ENCODE assay signal across 23 cellular contexts in the genomic region with DNA sequence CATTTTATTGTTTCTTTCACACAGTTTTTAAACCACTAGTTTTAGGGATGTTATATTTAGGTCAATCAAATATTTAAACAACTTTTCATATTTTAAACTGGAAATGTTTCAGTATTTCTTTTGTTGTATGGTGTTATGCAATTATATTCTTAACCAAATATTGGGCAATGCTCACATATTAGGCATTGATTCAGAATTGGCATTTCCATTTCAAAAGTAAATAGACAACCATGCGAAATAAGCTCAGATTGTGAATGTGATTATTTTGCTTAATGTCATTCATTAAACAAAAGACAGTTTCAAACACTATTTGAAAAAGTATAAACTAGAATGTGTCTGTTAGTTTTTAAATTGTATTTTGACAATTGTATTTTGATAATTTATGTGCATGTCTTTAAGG. TPM values are rescaled to one million over a fixed set of nuclear protein-coding genes. Genes with fewer than 3 reads are reported as not detected.
DNase-seq lines count a peak whose midpoint lies in the region; ATAC-seq and FAIRE-seq lines count a peak whose summit lies in the region.
"Had no signal": no experiment of that assay in that cellular context is flagged by ENCODE, and none has a peak within 500 bp of the region (broad histone marks: within the 10 kb centered on the region; RNA-seq: fewer than 3 reads in every experiment).

No MANE protein-coding gene starts in this region.

- DNase-seq in RCC 7860 (ENCODE audit: low spot score) (no peak), caudate nucleus (lab: John Stamatoyannopoulos, UW) (no peak), immature natural killer cell (no peak), SJCRH30 (no peak)
- DNase-seq: C1 segment of cervical spinal cord; Caco-2; CD4-positive, alpha-beta memory T cell; H9; KBM-7; NCI-H1694; NCI-H2029 treated with DMSO at 0.1 percent for 48 hours; NCI-H446 treated with DMSO at 0.1 percent for 48 hours; NCI-H82; PC-9; Right ventricle myocardium superior; RPMI8226 had no signal

- H3K4me1 ChIP-seq in SJCRH30 = no peaks in the 10 kb centered on the region
- H3K4me1 ChIP-seq: Caco-2 had no signal

- no peak for ATAC-seq in HG02642 (IDR thresholded peaks at IDR 0.05; ENCODE audit: poor library complexity, unreplicated experiment)
- ATAC-seq in esophagus mucosa = no peak
- ATAC-seq: GM23338 had no signal

- no peaks in the 10 kb centered on the region for H3K27me3 ChIP-seq in SJCRH30

- H3K4me1 Mint-ChIP-seq in immature natural killer cell = peaks cover 54 to 96% of the 10 kb centered on the region in 2 donors

- H3K27me3 Mint-ChIP-seq in immature natural killer cell (ENCODE audit: low read depth in 3 of 3) = peaks cover 0 to 2% (median 0%) of the 10 kb centered on the region in 3 donors
- H3K27me3 Mint-ChIP-seq: CD4-positive, alpha-beta memory T cell had no signal

- H3K4me3 ChIP-seq in SJCRH30 = no peak overlapping the region
- H3K4me3 ChIP-seq: GM23338, PC-9 had no signal

- no peaks in the 10 kb centered on the region for H3K9me3 Mint-ChIP-seq in immature natural killer cell
- H3K9me3 Mint-ChIP-seq: CD4-positive, alpha-beta memory T cell; GM23338; H9 had no signal

- peak; percentile 10 for FAIRE-seq in RCC 7860 (lab: Jason Lieb, UNC)
- FAIRE-seq: G401.6, HTR-8/SVneo had no signal

- H3K27ac ChIP-seq in caudate nucleus (ENCODE audit: low read depth, low read length) = peak overlapping the region; percentile 96
- H3K27ac ChIP-seq in temporal lobe (ENCODE audit: low read depth, low read length) = peak overlapping the region; percentile 97
- H3K27ac ChIP-seq in SJCRH30 = no peak overlapping the region
- H3K27ac ChIP-seq: PC-9 had no signal

- peak overlapping the region; percentile 37 to 85 (median 75) for H3K27ac Mint-ChIP-seq in immature natural killer cell

- H3K36me3 ChIP-seq in SJCRH30 = no peaks in the 10 kb centered on the region

- H3K36me3 Mint-ChIP-seq in immature natural killer cell = peaks cover 30 to 63% (median 46%) of the 10 kb centered on the region in 3 donors

- peak overlapping the region in 3 of 5 donors; percentile 31 to 84 (median 68) for H3K4me3 Mint-ChIP-seq in immature natural killer cell
- H3K4me3 Mint-ChIP-seq: GM23338, H9 had no signal

- H3K9me3 ChIP-seq in SJCRH30 (replicated peaks) = no peaks in the 10 kb centered on the region
- H3K9me3 ChIP-seq: Caco-2 had no signal

RNA-seq across cellular contexts. Expression of a gene that starts 36.9 kb away (rescaled TPM):
- 10 to 100 TPM; 34.7 to 62.7 (median 38.9) TPM for polyA plus RNA-seq in immature natural killer cell
- total RNA-seq in temporal lobe = 55.1 TPM
- total RNA-seq in SJCRH30 (2014; rRNA removed; shearing (Covaris generic)) = 1.1 and 1.3 TPM in 2 replicates
- total RNA-seq in esophagus mucosa = 28.5 TPM
- total RNA-seq: LHCN-M2 had no signal

Comparison
In these comparisons a context has a peak if more than half of its experiments do, and no peak if none do; other contexts are left out.
1. RNA of a gene that starts 36.9 kb away (total RNA-seq): 55.1 TPM in temporal lobe (single experiment) and 28.5 TPM in esophagus mucosa (single experiment); 1.1 to 1.3 TPM in SJCRH30; every median in the first group is over 10 times any median in the second.